In the genomic region with DNA sequence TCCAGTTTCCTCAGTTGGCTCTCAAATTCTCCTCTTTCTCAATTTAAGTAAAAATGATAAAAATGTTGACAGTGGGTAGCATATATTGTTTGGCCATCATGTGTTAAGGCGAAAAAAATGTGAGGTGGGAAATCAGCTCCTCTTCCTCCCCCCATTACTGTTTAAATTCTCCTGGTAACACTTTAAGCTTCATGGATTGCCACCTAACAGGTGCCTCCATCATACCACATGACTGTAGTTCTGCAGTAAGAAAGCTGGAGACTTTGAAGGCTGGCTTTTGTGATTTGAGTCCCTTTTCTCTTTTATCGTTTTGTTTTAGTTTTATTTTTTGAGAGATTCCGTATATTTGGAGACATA, we compare ENCODE assay signal across 8 cellular contexts. TPM values are rescaled to one million over a fixed set of nuclear protein-coding genes. Genes with fewer than 3 reads are reported as not detected.
DNase-seq lines count a peak whose midpoint lies in the region; ATAC-seq and TF ChIP-seq lines count a peak whose summit lies in the region.

No MANE protein-coding gene starts in this region.

- WGBS in mammary epithelial cell (ENCODE audit: low coverage, missing lambda C conversion rate) = 53% methylated on average over 3 of the region's 3 CpGs
- 60% methylated on average over 2 of the region's 3 CpGs for WGBS in mesenchymal stem cell

- no peak overlapping the region for H3K14ac ChIP-seq in mesenchymal stem cell (ENCODE audit: low read length in 2 of 2)

- no peak overlapping the region for H3K23ac ChIP-seq in mesenchymal stem cell (ENCODE audit: low read length in 2 of 2)

- peaks cover 58% of the 10 kb centered on the region for H3K79me2 ChIP-seq in mammary epithelial cell (ENCODE audit: insufficient read depth, low read length)

- peaks cover 38% of the 10 kb centered on the region for H3K4me1 ChIP-seq in mammary epithelial cell (ENCODE audit: insufficient read depth, low read length)
- H3K4me1 ChIP-seq in mesenchymal stem cell (ENCODE audit: control insufficient read depth, insufficient read depth, low read depth, low read length) = peaks cover 15% of the 10 kb centered on the region

- no peaks in the 10 kb centered on the region for H4K20me1 ChIP-seq in mammary epithelial cell (ENCODE audit: insufficient read depth, low read length)

- H3K36me3 ChIP-seq in mammary epithelial cell (ENCODE audit: insufficient read depth, low read length) = no peaks in the 10 kb centered on the region
- peaks cover 0 to 6% of the 10 kb centered on the region in 2 experiments for H3K36me3 ChIP-seq in mesenchymal stem cell (ENCODE audit: control insufficient read depth in 1 of 2, insufficient read depth in 2 of 2, low read depth in 1 of 2, low read length in 2 of 2)

- no peak overlapping the region for H4K8ac ChIP-seq in mesenchymal stem cell (ENCODE audit: low read length)

- no peak overlapping the region for H2AFZ ChIP-seq in mammary epithelial cell (ENCODE audit: low read depth, low read length)
- no peak overlapping the region for H2AFZ ChIP-seq in mesenchymal stem cell (ENCODE audit: low read depth, low read length)

- H3K9me3 ChIP-seq in mammary epithelial cell (replicated peaks; ENCODE audit: insufficient read depth, low read length) (no peaks in the 10 kb centered on the region), mesenchymal stem cell (ENCODE audit: control insufficient read depth, low read length) (no peaks in the 10 kb centered on the region)

- intact Hi-C loops in mammary epithelial cell (cut with micrococcal nuclease) = loop anchor here (1.0 kb wide), 1 partner anchor 40 kb away; no protein-coding TSS in a partner anchor

- no TSS peak for BruUV-seq in mammary epithelial cell (replicated peaks; lab: Mats Ljungman, UMichigan)

- no peak for ATAC-seq in GM19467 (IDR thresholded peaks at IDR 0.05; ENCODE audit: unreplicated experiment)

- no peak overlapping the region for H2BK120ac ChIP-seq in mesenchymal stem cell (ENCODE audit: low read depth, low read length)

- no peak overlapping the region for H2BK15ac ChIP-seq in mesenchymal stem cell (ENCODE audit: low read depth, poor library complexity, severe bottlenecking)

- no peak overlapping the region for H2AK5ac ChIP-seq in mesenchymal stem cell (ENCODE audit: low read length, severe bottlenecking)

- H3K4me3 ChIP-seq in HFF-Myc (replicated peaks; ENCODE audit: low read depth, low read length) (peak overlapping the region; percentile 83), mammary epithelial cell (replicated peaks in 1 of 3; ENCODE audit: insufficient read depth in 1 of 3, low read depth in 2 of 3, low read length in 3 of 3) (peak overlapping the region; percentile 77 to 87 (median 78)), mesenchymal stem cell (ENCODE audit: insufficient read depth in 1 of 2, low read depth in 1 of 2, low read length in 2 of 2) (peak overlapping the region in 1 of 2 experiments; percentile 88)

- no peak overlapping the region for H2BK5ac ChIP-seq in mesenchymal stem cell (ENCODE audit: low read depth, low read length, poor library complexity, severe bottlenecking)

- H4K91ac ChIP-seq in mesenchymal stem cell (ENCODE audit: low read length) = no peak overlapping the region

- no peak overlapping the region for H3K18ac ChIP-seq in mesenchymal stem cell (ENCODE audit: low read depth in 1 of 2, low read length in 2 of 2)

- dilution Hi-C loops in mammary epithelial cell (cut with HindIII; ENCODE audit: low sequenced_read_pairs) = loop anchor here (5.0 kb wide), 1 partner anchor 47 kb away; no protein-coding TSS in a partner anchor

- in situ Hi-C loops in mammary epithelial cell (cut with MboI; ENCODE audit: low sequenced_read_pairs in 2 of 2) = no loop called here

- TF ChIP-seq CTCF in HFF-Myc (IDR thresholded peaks at IDR 0.05; ENCODE audit: low read depth, low read length, missing control alignments) (no peak), mammary epithelial cell (conservative IDR thresholded peaks at IDR 0.05 in 1 of 2, IDR thresholded peaks at IDR 0.05 in 1 of 2; ENCODE audit: extremely low read depth in 1 of 2, insufficient read depth in 1 of 2, low read depth in 1 of 2, low read length in 2 of 2) (no peak)

- no peak overlapping the region for H3K4ac ChIP-seq in mesenchymal stem cell (ENCODE audit: low read depth in 1 of 2, low read length in 2 of 2)

- H3K27me3 ChIP-seq in mammary epithelial cell (ENCODE audit: insufficient read depth, low read length) (no peaks in the 10 kb centered on the region), mesenchymal stem cell (ENCODE audit: control insufficient read depth in 1 of 2, insufficient read depth in 1 of 2, low read length in 2 of 2) (no peaks in the 10 kb centered on the region)

- CTCF ChIA-PET in mammary epithelial cell (lab: Charles Lee; ENCODE audit: low non-redundant PET) = interaction anchor here (0.6 kb wide), 1 partner anchor 33 kb away, joined by 3 read pairs; no protein-coding TSS in a partner anchor

- H2BK12ac ChIP-seq in mesenchymal stem cell (ENCODE audit: low read length in 2 of 2) = no peak overlapping the region

- H3K79me1 ChIP-seq in mesenchymal stem cell (replicated peaks; ENCODE audit: low read length, poor library complexity, severe bottlenecking) = peaks cover 4% of the 10 kb centered on the region

- H3K9ac ChIP-seq in mammary epithelial cell (ENCODE audit: insufficient read depth, low read length) (peak overlapping the region; percentile 57), mesenchymal stem cell (ENCODE audit: low read length) (peak overlapping the region; percentile 91)

- H3K4me2 ChIP-seq in mammary epithelial cell (ENCODE audit: insufficient read depth, low read depth, low read length) = peak overlapping the region; percentile 85
- peak overlapping the region; percentile 73 for H3K4me2 ChIP-seq in mesenchymal stem cell (ENCODE audit: low read length, poor library complexity, severe bottlenecking)

- H3K27ac ChIP-seq in mammary epithelial cell (ENCODE audit: insufficient read depth, low read depth, low read length) (peak overlapping the region; percentile 62), mesenchymal stem cell (ENCODE audit: low read length, poor library complexity, severe bottlenecking) (peak overlapping the region; percentile 76)

- peak; percentile 3 for DNase-seq in A172 (ENCODE audit: low spot score)
- DNase-seq in HFF-Myc (ENCODE audit: extremely low read depth, low read depth) = no peak
- DNase-seq in mammary epithelial cell = peak; percentile 5
- peak; percentile 30 for DNase-seq in mesenchymal stem cell
- no peak for DNase-seq in NCI-H1048 (lab: John Stamatoyannopoulos, UW)
- no peak for DNase-seq in activated effector memory CD4-positive, alpha-beta T cell treated with anti-CD3 and anti-CD28 coated beads, Interleukin-2, amount 50 U/mL, for 16 hours
- no peak for DNase-seq in NCI-H2029 treated with DMSO at 0.1 percent for 48 hours (lab: John Stamatoyannopoulos, UW)

RNA-seq across cellular contexts. Expression of a gene that starts 1.2 kb away (rescaled TPM):
- 10.0 and 14.2 TPM in 2 replicates for total RNA-seq in A172 (2014; rRNA removed; shearing (Covaris generic))
- total RNA-seq in mammary epithelial cell = 10 to 100 TPM; 34.8 to 79.5 TPM
- polyA plus RNA-seq in mammary epithelial cell = 9.4 TPM
- polyA minus RNA-seq in mammary epithelial cell = 36.1 TPM
- polyA plus RNA-seq in mesenchymal stem cell (2013, experiment 1 of 2) = 84.2 TPM
- 86.1 TPM for polyA plus RNA-seq in mesenchymal stem cell (2013, experiment 2 of 2)

Comparison
In these comparisons a context has a peak if more than half of its experiments do, and no peak if none do; other contexts are left out.
1. DNase-seq: peak in A172 (single experiment), mammary epithelial cell (single experiment) and mesenchymal stem cell (single experiment); none in HFF-Myc (single experiment), NCI-H1048 (single experiment), activated effector memory CD4-positive, alpha-beta T cell treated with anti-CD3 and anti-CD28 coated beads, Interleukin-2, amount 50 U/mL, for 16 hours (single experiment) and NCI-H2029 treated with DMSO at 0.1 percent for 48 hours (single experiment).